Comparison of ENCODE assay signal across 15 cellular contexts in the genomic region with DNA sequence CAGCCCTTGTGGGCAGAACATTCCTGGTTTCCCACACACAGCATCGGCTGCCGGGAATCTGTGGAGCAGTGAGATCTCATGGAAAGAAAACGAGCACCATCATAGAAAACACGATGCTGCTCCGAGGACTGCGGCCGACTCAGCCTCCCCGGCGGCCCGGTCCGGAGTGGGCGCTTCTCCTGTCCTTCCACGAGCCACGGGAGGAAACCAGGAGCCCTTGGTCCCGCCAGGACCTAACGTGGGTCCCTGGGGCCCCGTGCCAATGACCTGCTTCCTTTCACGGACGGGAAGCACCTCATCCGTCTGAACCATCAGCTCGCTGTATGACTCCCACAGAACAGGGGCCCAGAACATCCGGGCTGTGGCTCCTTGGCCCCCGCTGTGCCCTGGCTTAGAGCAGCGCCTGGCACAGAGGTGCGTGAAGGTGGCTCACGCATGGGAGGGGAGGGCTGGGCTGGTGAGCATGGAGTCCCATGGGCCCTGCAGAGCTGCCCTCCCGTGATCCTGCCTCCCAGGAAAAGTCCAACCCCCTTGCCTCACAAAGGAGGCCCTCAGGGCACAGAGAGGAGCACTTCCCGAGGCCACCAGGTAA.
DNase-seq lines count a peak whose midpoint lies in the region; TF ChIP-seq lines count a peak whose summit lies in the region.
"Had no signal": no experiment of that assay in that cellular context is flagged by ENCODE, and none has a peak within 500 bp of the region (broad histone marks: within the 10 kb centered on the region; RNA-seq: fewer than 3 reads in every experiment).

No MANE protein-coding gene starts in this region.

- H3K36me3 ChIP-seq in BE2C, result no peaks in the 10 kb centered on the region; the same call in 1 of the 2 replicates
- no peaks in the 10 kb centered on the region for H3K36me3 ChIP-seq in neural progenitor cell

- no peaks in the 10 kb centered on the region for H4K20me1 ChIP-seq in neural progenitor cell (ENCODE audit: low read depth)

- intact Hi-C loops in CD14-positive monocyte (cut with micrococcal nuclease), result no loop called here

- H3K4me3 ChIP-seq in BE2C (ENCODE audit: low read depth, low read length) (no peak overlapping the region), neural progenitor cell (no peak overlapping the region)

- H3K9me3 Mint-ChIP-seq in CD14-positive monocyte (peaks cover 0 to 8% (median 0%) of the 10 kb centered on the region in 7 donors), chondrocyte (ENCODE audit: low read depth) (no peaks in the 10 kb centered on the region), neural progenitor cell (no peaks in the 10 kb centered on the region)

- peaks cover 4% of the 10 kb centered on the region; the same call in 1 of the 2 replicates for H3K4me1 ChIP-seq in BE2C
- H3K4me1 ChIP-seq in neural progenitor cell, result no peaks in the 10 kb centered on the region

- peak overlapping the region in 5 of 7 donors; percentile 12 to 75 (median 32) for H3K27ac Mint-ChIP-seq in CD14-positive monocyte
- no peak overlapping the region for H3K27ac Mint-ChIP-seq in chondrocyte (ENCODE audit: unreplicated experiment)
- peak overlapping the region; percentile 83 for H3K27ac Mint-ChIP-seq in neural progenitor cell

- H3K36me3 Mint-ChIP-seq in CD14-positive monocyte (peaks cover 25 to 37% of the 10 kb centered on the region in 2 donors), chondrocyte (ENCODE audit: low read depth) (peaks cover 1% of the 10 kb centered on the region), neural progenitor cell (peaks cover 2% of the 10 kb centered on the region)

- no peaks in the 10 kb centered on the region for H3F3A ChIP-seq in neural progenitor cell (ENCODE audit: low read depth)

- no peak for TF ChIP-seq CTCF in BE2C (IDR thresholded peaks at IDR 0.05; ENCODE audit: low read depth, low read length)
- no peak for TF ChIP-seq CTCF in CD14-positive monocyte (IDR thresholded peaks at IDR 0.05)
- no peak for TF ChIP-seq CTCF in chondrocyte (IDR thresholded peaks at IDR 0.05)
- TF ChIP-seq CTCF in neural progenitor cell (IDR thresholded peaks at IDR 0.05), result no peak

- no peak overlapping the region for H2AFZ ChIP-seq in neural progenitor cell (replicated peaks)

- no peak overlapping the region for H3K27ac ChIP-seq in neural progenitor cell

- no peaks in the 10 kb centered on the region for H3K27me3 Mint-ChIP-seq in CD14-positive monocyte (ENCODE audit: low read depth in 3 of 3)
- H3K27me3 Mint-ChIP-seq in chondrocyte (ENCODE audit: low read depth), result no peaks in the 10 kb centered on the region
- H3K27me3 Mint-ChIP-seq in neural progenitor cell (ENCODE audit: insufficient read depth, low read depth), result no peaks in the 10 kb centered on the region

- H3K9me3 ChIP-seq in BE2C (no peaks in the 10 kb centered on the region), neural progenitor cell (ENCODE audit: low read depth) (no peaks in the 10 kb centered on the region)

- H3K4me1 Mint-ChIP-seq in CD14-positive monocyte (peaks cover 29% of the 10 kb centered on the region), chondrocyte (ENCODE audit: low read depth) (no peaks in the 10 kb centered on the region), neural progenitor cell (peaks cover 4% of the 10 kb centered on the region)

- H3K79me2 ChIP-seq in neural progenitor cell (ENCODE audit: low read depth), result no peaks in the 10 kb centered on the region

- H3K4me2 ChIP-seq in neural progenitor cell, result no peak overlapping the region

- H3K4me3 Mint-ChIP-seq in CD14-positive monocyte, result no peak overlapping the region
- no peak overlapping the region for H3K4me3 Mint-ChIP-seq in chondrocyte (ENCODE audit: unreplicated experiment)
- no peak overlapping the region for H3K4me3 Mint-ChIP-seq in neural progenitor cell

- H3K27me3 ChIP-seq in BE2C (no peaks in the 10 kb centered on the region), neural progenitor cell (no peaks in the 10 kb centered on the region)

- DNase-seq in BE2C, result peak; percentile 2
- no peak for DNase-seq in CD14-positive monocyte (ENCODE audit: low spot score)
- DNase-seq in chondrocyte (ENCODE audit: low spot score), result peak; percentile 73
- no peak for DNase-seq in neural progenitor cell (ENCODE audit: low spot score)
- DNase-seq in stimulated activated CD4-positive, alpha-beta T cell treated with anti-CD3 and anti-CD28 coated beads, Interleukin-4, amount 100 ng/mL, for 4 hours, result no peak
- no peak for DNase-seq in GOT3 (lab: John Stamatoyannopoulos, UW)
- no peak for DNase-seq in LoVo (ENCODE audit: low spot score)
- DNase-seq: ACHN, DMS 273 treated with DMSO at 0.1 percent for 48 hours, HCEC 1CT, IMR-90, NCI-H1436, NCI-H2029 treated with DMSO at 0.1 percent for 48 hours, NCI-H510A treated with DMSO at 0.1 percent for 48 hours, SIG-M5 had no signal

- H3K9ac ChIP-seq in neural progenitor cell, result no peak overlapping the region

Comparison
In these comparisons a context has a peak if more than half of its experiments do, and no peak if none do; other contexts are left out.
1. DNase-seq: peak in BE2C (single experiment) and chondrocyte (single experiment); none in CD14-positive monocyte (single experiment), neural progenitor cell (single experiment), stimulated activated CD4-positive, alpha-beta T cell treated with anti-CD3 and anti-CD28 coated beads, Interleukin-4, amount 100 ng/mL, for 4 hours (0 of 2), GOT3 (single experiment) and LoVo (single experiment).